ENCODE assay signal across 13 cellular contexts in the genomic region with DNA sequence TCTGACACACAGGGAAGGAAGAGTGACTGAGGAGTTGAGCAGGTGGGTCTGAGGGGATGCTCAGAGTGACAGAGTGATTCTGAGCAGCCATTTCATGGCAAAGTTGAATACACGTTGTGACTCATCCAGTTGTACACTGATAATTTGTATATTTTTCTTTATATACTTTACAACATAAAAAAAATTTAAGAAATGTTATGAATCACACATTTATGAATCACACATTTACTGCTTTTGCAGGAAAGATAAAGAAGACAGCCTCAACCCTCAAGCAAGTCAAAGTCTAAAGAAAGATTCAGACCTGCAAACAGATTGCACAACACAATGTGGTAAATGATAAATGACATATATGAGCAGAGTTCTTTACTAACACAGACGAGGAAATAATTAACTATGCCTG. TPM values are rescaled to one million over a fixed set of nuclear protein-coding genes. Genes with fewer than 3 reads are reported as not detected.
A peak's percentile ranks its signal among the peaks of the same experiment; 100 is the strongest.
DNase-seq lines count a peak whose midpoint lies in the region; ATAC-seq and TF ChIP-seq lines count a peak whose summit lies in the region.
"Had no signal": no experiment of that assay in that cellular context is flagged by ENCODE, and none has a peak within 500 bp of the region (broad histone marks: within the 10 kb centered on the region; RNA-seq: fewer than 3 reads in every experiment).

No MANE protein-coding gene starts in this region.

- no peak overlapping the region for H2BK15ac ChIP-seq in mesenchymal stem cell (ENCODE audit: low read depth, poor library complexity, severe bottlenecking)

- DNase-seq in Caki2 (ENCODE audit: low read depth) (peak; percentile 67), LHCN-M2 (ENCODE audit: low read depth) (peak; percentile 64), choroid plexus epithelial cell (ENCODE audit: low read depth) (peak; percentile 79), mesenchymal stem cell (peak; percentile 23), GM19240 (ENCODE audit: insufficient read length, low spot score) (no peak), T-cell (no peak)
- DNase-seq: activated CD4-positive, alpha-beta T cell treated with anti-CD3 and anti-CD28 coated beads, Interleukin-2, amount 50 U/mL, for 4 hours; activated naive CD4-positive, alpha-beta T cell treated with anti-CD3 and anti-CD28 coated beads, Interleukin-2, amount 50 U/mL, for 16 hours; DND-41; effector CD8-positive, alpha-beta T cell; Karpas-422 had no signal

- no peaks in the 10 kb centered on the region for H3K79me1 ChIP-seq in mesenchymal stem cell (replicated peaks; ENCODE audit: low read length, poor library complexity, severe bottlenecking)

- no peak overlapping the region for H3K4me2 ChIP-seq in mesenchymal stem cell (ENCODE audit: low read length, poor library complexity, severe bottlenecking)

- WGBS in mesenchymal stem cell, result 43% methylated on average over 1 of the region's 2 CpGs

- H3K27ac ChIP-seq in mesenchymal stem cell (ENCODE audit: low read length, poor library complexity, severe bottlenecking), result peak overlapping the region; percentile 24

- H3K9me3 Mint-ChIP-seq in T-cell, result no peaks in the 10 kb centered on the region

- H2AFZ ChIP-seq in mesenchymal stem cell (ENCODE audit: low read depth, low read length), result no peak overlapping the region

- H3K36me3 Mint-ChIP-seq in T-cell, result no peaks in the 10 kb centered on the region

- no peak overlapping the region for H3K4me3 Mint-ChIP-seq in T-cell

- H2BK12ac ChIP-seq in mesenchymal stem cell (ENCODE audit: low read length in 2 of 2), result no peak overlapping the region

- H3K4me3 ChIP-seq in choroid plexus epithelial cell (ENCODE audit: low read depth, low read length) (no peak overlapping the region), mesenchymal stem cell (ENCODE audit: insufficient read depth in 1 of 2, low read depth in 1 of 2, low read length in 2 of 2) (no peak overlapping the region)

- H3K23ac ChIP-seq in mesenchymal stem cell (ENCODE audit: low read length in 2 of 2), result no peak overlapping the region

- no peak overlapping the region for H3K27ac Mint-ChIP-seq in T-cell

- no peak overlapping the region for H4K91ac ChIP-seq in mesenchymal stem cell (ENCODE audit: low read length)

- no peak for ATAC-seq in GM19455 (IDR thresholded peaks at IDR 0.05; ENCODE audit: unreplicated experiment)
- no peak for ATAC-seq in T-cell (replicated peaks in 1 of 4)
- ATAC-seq in HG03432 (IDR thresholded peaks at IDR 0.05; ENCODE audit: unreplicated experiment), result no peak

- H3K4me1 ChIP-seq in mesenchymal stem cell (ENCODE audit: control insufficient read depth, insufficient read depth, low read depth, low read length), result no peaks in the 10 kb centered on the region

- H3K27me3 Mint-ChIP-seq in T-cell, result peaks cover 16 to 19% of the 10 kb centered on the region in 2 donors

- H3K9me3 ChIP-seq in mesenchymal stem cell (ENCODE audit: control insufficient read depth, low read length), result no peaks in the 10 kb centered on the region

- no peak for TF ChIP-seq CTCF in choroid plexus epithelial cell (conservative IDR thresholded peaks at IDR 0.05; ENCODE audit: low read depth, low read length)

- no peaks in the 10 kb centered on the region for H3K4me1 Mint-ChIP-seq in T-cell

- no peak overlapping the region for H2BK120ac ChIP-seq in mesenchymal stem cell (ENCODE audit: low read depth, low read length)

- no peak overlapping the region for H2BK5ac ChIP-seq in mesenchymal stem cell (ENCODE audit: low read depth, low read length, poor library complexity, severe bottlenecking)

- H3K18ac ChIP-seq in mesenchymal stem cell (ENCODE audit: low read depth in 1 of 2, low read length in 2 of 2), result no peak overlapping the region

- no peak overlapping the region for H2AK5ac ChIP-seq in mesenchymal stem cell (ENCODE audit: low read length, severe bottlenecking)

- POLR2A ChIA-PET in T-cell (lab: Charles Lee), result no interaction called here

- no peaks in the 10 kb centered on the region for H3K27me3 ChIP-seq in mesenchymal stem cell (ENCODE audit: control insufficient read depth in 1 of 2, insufficient read depth in 1 of 2, low read length in 2 of 2)

- H3K14ac ChIP-seq in mesenchymal stem cell (ENCODE audit: low read length in 2 of 2), result no peak overlapping the region

- in situ Hi-C loops in Caki2 (cut with HindIII; ENCODE audit: low pct_unique_long_range_greater_than_20kb, low sequenced_read_pairs), result no loop called here

- no peak overlapping the region for H3K4ac ChIP-seq in mesenchymal stem cell (ENCODE audit: low read depth in 1 of 2, low read length in 2 of 2)

- CTCF ChIA-PET in T-cell (lab: Charles Lee), result no interaction called here

- no peak overlapping the region for H3K9ac ChIP-seq in mesenchymal stem cell (ENCODE audit: low read length)

- no peaks in the 10 kb centered on the region for H3K36me3 ChIP-seq in mesenchymal stem cell (ENCODE audit: control insufficient read depth in 1 of 2, insufficient read depth in 2 of 2, low read depth in 1 of 2, low read length in 2 of 2)

- no peak overlapping the region for H4K8ac ChIP-seq in mesenchymal stem cell (ENCODE audit: low read length)

RNA-seq across cellular contexts. Expression of a gene that starts 21.0 kb away (rescaled TPM):
- 19.3 and 24.4 TPM in 2 replicates for total RNA-seq in Caki2 (2014; rRNA removed; shearing (Covaris generic); ENCODE audit: low replicate concordance)
- total RNA-seq in LHCN-M2 (2014; rRNA removed), result 31.1 and 33.9 TPM in 2 replicates
- 13.9 TPM for polyA plus RNA-seq in LHCN-M2 (2012)
- 45.3 TPM for polyA plus RNA-seq in mesenchymal stem cell (2013, experiment 1 of 2)
- 45.2 TPM for polyA plus RNA-seq in mesenchymal stem cell (2013, experiment 2 of 2)
- 10 to 100 TPM; 18.3 to 26.3 (median 23.3) TPM for total RNA-seq in T-cell

Comparison
In these comparisons a context has a peak if more than half of its experiments do, and no peak if none do; other contexts are left out.
1. DNase-seq: peak in Caki2 (single experiment), LHCN-M2 (single experiment), choroid plexus epithelial cell (single experiment) and mesenchymal stem cell (single experiment); none in GM19240 (single experiment) and T-cell (0 of 34).